ENCODE assay signal across 8 cellular contexts in the genomic region with DNA sequence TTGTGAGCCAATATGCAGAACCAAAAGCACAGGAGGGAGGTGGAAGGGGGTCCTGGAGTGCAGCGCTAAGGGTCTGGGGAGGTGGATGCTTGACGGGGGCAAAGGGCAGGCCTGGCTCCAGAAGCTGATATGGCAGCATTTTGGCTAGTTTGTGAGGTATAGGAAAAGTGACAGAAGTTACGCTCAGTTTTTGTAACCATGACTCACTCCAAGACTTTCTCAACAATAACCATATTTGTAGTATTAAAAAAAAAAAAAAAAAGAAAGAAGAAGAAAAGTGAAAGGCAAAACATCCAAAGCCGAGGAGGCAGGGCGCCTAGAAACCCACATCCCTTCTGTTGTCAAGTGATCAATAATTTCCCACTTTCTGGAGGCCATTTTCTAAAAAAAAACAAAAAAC.
DNase-seq lines count a peak whose midpoint lies in the region; ATAC-seq lines count a peak whose summit lies in the region.

No MANE protein-coding gene starts in this region.

- H3K9me2 ChIP-seq in Karpas-422 (replicated peaks; ENCODE audit: insufficient read depth, low read length) = no peaks in the 10 kb centered on the region

- H4K20me1 ChIP-seq in Karpas-422 (ENCODE audit: insufficient read depth, low read depth, low read length) = no peaks in the 10 kb centered on the region

- peak overlapping the region; percentile 33; the same call in 1 of the 2 replicates for H3K27ac ChIP-seq in Karpas-422 (ENCODE audit: low read length)

- peaks cover 66% of the 10 kb centered on the region for H3K4me1 ChIP-seq in Karpas-422 (ENCODE audit: low read length)

- H3K36me3 ChIP-seq in Karpas-422 (ENCODE audit: insufficient read depth, low read length) = peaks cover 5% of the 10 kb centered on the region; the same call in 1 of the 2 replicates

- no peak overlapping the region for H3K4me2 ChIP-seq in Karpas-422 (ENCODE audit: low read depth, low read length, poor library complexity, severe bottlenecking)

- H3K4me3 ChIP-seq in Karpas-422 (ENCODE audit: low read length) = no peak overlapping the region

- ATAC-seq in HG03571 (IDR thresholded peaks at IDR 0.05; ENCODE audit: unreplicated experiment) = no peak
- no peak for ATAC-seq in GM21381 (IDR thresholded peaks at IDR 0.05; ENCODE audit: unreplicated experiment)

- H3K9ac ChIP-seq in Karpas-422 (ENCODE audit: low read length) = no peak overlapping the region

- H3K9me3 ChIP-seq in Karpas-422 (ENCODE audit: low read length) = no peaks in the 10 kb centered on the region

- DNase-seq in Karpas-422 = no peak
- peak; percentile 56 for DNase-seq in activated T-cell treated with anti-CD3 and anti-CD28 coated beads, Interleukin-2, amount 50 U/mL, for 1 hour
- peak; percentile 83 for DNase-seq in fibroblast of peridontal ligament (ENCODE audit: extremely low read depth)
- DNase-seq in stimulated activated CD8-positive, alpha-beta memory T cell treated with anti-CD3 and anti-CD28 coated beads, Interleukin-4, amount 100 ng/mL, for 48 hours = peak; percentile 56
- no peak for DNase-seq in cortex of kidney (lab: John Stamatoyannopoulos, UW)
- no peak for DNase-seq in NCI-H345 treated with DMSO at 0.1 percent for 48 hours (lab: John Stamatoyannopoulos, UW; ENCODE audit: unreplicated experiment)

- H2AFZ ChIP-seq in Karpas-422 (ENCODE audit: low read length) = no peak overlapping the region

- no peaks in the 10 kb centered on the region for H3K27me3 ChIP-seq in Karpas-422 (ENCODE audit: low read length)

- H3K79me2 ChIP-seq in Karpas-422 (ENCODE audit: low read length) = peaks cover 54% of the 10 kb centered on the region

Comparison
In these comparisons a context has a peak if more than half of its experiments do, and no peak if none do; other contexts are left out.
1. DNase-seq: peak in activated T-cell treated with anti-CD3 and anti-CD28 coated beads, Interleukin-2, amount 50 U/mL, for 1 hour (single experiment), fibroblast of peridontal ligament (single experiment) and stimulated activated CD8-positive, alpha-beta memory T cell treated with anti-CD3 and anti-CD28 coated beads, Interleukin-4, amount 100 ng/mL, for 48 hours (single experiment); none in Karpas-422 (single experiment), cortex of kidney (single experiment) and NCI-H345 treated with DMSO at 0.1 percent for 48 hours (single experiment).